21 cellular contexts compared by ENCODE assay signal in genomic region chr9:36298566-36298965, GRCh38. TPM values are rescaled to one million over a fixed set of nuclear protein-coding genes. Genes with fewer than 3 reads are reported as not detected.
DNase-seq lines count a peak whose midpoint lies in the region; ATAC-seq and TF ChIP-seq lines count a peak whose summit lies in the region.
"Had no signal": no experiment of that assay in that cellular context is flagged by ENCODE, and none has a peak within 500 bp of the region (broad histone marks: within the 10 kb centered on the region; RNA-seq: fewer than 3 reads in every experiment).

No MANE protein-coding gene starts in this region.

- peak; percentile 76; the same call in 2 of the 3 replicates for ATAC-seq in RWPE2 (ENCODE audit: low read depth)
- ATAC-seq: HepG2; left cardiac atrium; stimulated activated naive B cell treated with anti-CD40 and anti-IgM and Interleukin-4, amounts not matched to agents 10 μg/mL and 1 μg/mL and 100 μg/mL, for 72 hours had no signal

- H3F3A ChIP-seq in smooth muscle cell (ENCODE audit: low read depth): no peaks in the 10 kb centered on the region

- H3K36me3 Mint-ChIP-seq in H9 (ENCODE audit: insufficient read depth in 1 of 3, low read depth in 3 of 3): no peaks in the 10 kb centered on the region
- H3K36me3 Mint-ChIP-seq: brain, type B pancreatic cell had no signal

- H2BK12ac ChIP-seq in H9 (ENCODE audit: insufficient read length, low read depth, low read length): no peak overlapping the region

- no peak overlapping the region for H4K91ac ChIP-seq in H9 (ENCODE audit: insufficient read length, low read depth, low read length)

- no peak for TF ChIP-seq EP300 in esophagus muscularis mucosa (IDR thresholded peaks at IDR 0.05)

- no peaks in the 10 kb centered on the region for H3K23me2 ChIP-seq in H9 (ENCODE audit: insufficient read length, low read depth, low read length, poor library complexity, severe bottlenecking)

- TF ChIP-seq CTCF in H9 (conservative IDR thresholded peaks at IDR 0.05): no peak
- TF ChIP-seq CTCF in RWPE2 (IDR thresholded peaks at IDR 0.05; ENCODE audit: poor library complexity, severe bottlenecking): no peak
- no peak for TF ChIP-seq CTCF in fibroblast of pulmonary artery (IDR thresholded peaks at IDR 0.05; ENCODE audit: low read length, missing control alignments)
- TF ChIP-seq CTCF in smooth muscle cell (IDR thresholded peaks at IDR 0.05; ENCODE audit: borderline replicate concordance, insufficient read depth, poor library complexity, severe bottlenecking): no peak
- TF ChIP-seq CTCF in esophagus muscularis mucosa (IDR thresholded peaks at IDR 0.05): no peak

- H3K79me2 ChIP-seq in H9 (ENCODE audit: insufficient read depth, low read length) (no peaks in the 10 kb centered on the region), smooth muscle cell (ENCODE audit: low read depth) (no peaks in the 10 kb centered on the region)

- H4K5ac ChIP-seq in H9 (ENCODE audit: insufficient read length, low read depth, low read length): peak overlapping the region; percentile 42

- H2BK5ac ChIP-seq in H9 (ENCODE audit: insufficient read length, low read length): no peak overlapping the region

- H3K23ac ChIP-seq in H9 (ENCODE audit: insufficient read length, low read depth, low read length): no peak overlapping the region

- H3K4ac ChIP-seq in H9 (ENCODE audit: low read depth, low read length): no peak overlapping the region

- H2AK5ac ChIP-seq in H9 (ENCODE audit: insufficient read length, low read length): no peak overlapping the region

- H3K36me3 ChIP-seq in RWPE2 (ENCODE audit: low read depth) (no peaks in the 10 kb centered on the region), smooth muscle cell (ENCODE audit: low read depth) (no peaks in the 10 kb centered on the region), esophagus muscularis mucosa (no peaks in the 10 kb centered on the region)

- no peak overlapping the region for H3K4me3 ChIP-seq in RWPE2 (ENCODE audit: severe bottlenecking)
- H3K4me3 ChIP-seq in fibroblast of pulmonary artery (replicated peaks; ENCODE audit: low read depth, low read length): no peak overlapping the region
- no peak overlapping the region for H3K4me3 ChIP-seq in smooth muscle cell
- H3K4me3 ChIP-seq in esophagus muscularis mucosa: no peak overlapping the region

- H2BK15ac ChIP-seq in H9 (ENCODE audit: low read depth, low read length): no peak overlapping the region

- H3K4me1 ChIP-seq in H9 (ENCODE audit: insufficient read depth, low read length): no peaks in the 10 kb centered on the region
- H3K4me1 ChIP-seq in RWPE2 (ENCODE audit: insufficient read depth, poor library complexity, severe bottlenecking): peaks cover 3% of the 10 kb centered on the region
- H3K4me1 ChIP-seq in smooth muscle cell (ENCODE audit: low read depth): no peaks in the 10 kb centered on the region
- H3K4me1 ChIP-seq in esophagus muscularis mucosa: peaks cover 0 to 3% (median 0%) of the 10 kb centered on the region in 4 donors

- H2BK120ac ChIP-seq in H9 (ENCODE audit: low read depth, low read length, poor library complexity, severe bottlenecking): no peak overlapping the region

- H3K79me1 ChIP-seq in H9 (ENCODE audit: insufficient read depth, low read depth, low read length, poor library complexity, severe bottlenecking): no peaks in the 10 kb centered on the region

- no peak overlapping the region for H3K4me2 ChIP-seq in H9 (ENCODE audit: insufficient read depth, insufficient read length, low read length)
- peak overlapping the region; percentile 5 for H3K4me2 ChIP-seq in smooth muscle cell

- H3K18ac ChIP-seq in H9 (ENCODE audit: insufficient read length, low read depth, low read length): no peak overlapping the region

- H3K4me1 Mint-ChIP-seq in H9: peaks cover 6 to 9% of the 10 kb centered on the region in 2 experiments; a peak in 2 of 4 replicates
- H3K4me1 Mint-ChIP-seq: stimulated activated naive B cell treated with anti-CD40 and anti-IgM and Interleukin-4, amounts not matched to agents 10 μg/mL and 1 μg/mL and 100 μg/mL, for 72 hours had no signal

- H3K27me3 ChIP-seq in H9 (ENCODE audit: insufficient read depth, low read length) (no peaks in the 10 kb centered on the region), RWPE2 (ENCODE audit: insufficient read depth, poor library complexity, severe bottlenecking) (no peaks in the 10 kb centered on the region), smooth muscle cell (ENCODE audit: low read depth) (no peaks in the 10 kb centered on the region), esophagus muscularis mucosa (no peaks in the 10 kb centered on the region)

- H3T11ph ChIP-seq in H9 (ENCODE audit: low read length): no peak overlapping the region

- no peak overlapping the region for H2BK20ac ChIP-seq in H9 (ENCODE audit: low read depth, low read length, poor library complexity, severe bottlenecking)

- no peak overlapping the region for H3K27ac Mint-ChIP-seq in H9
- H3K27ac Mint-ChIP-seq: brain; stimulated activated naive B cell treated with anti-CD40 and anti-IgM and Interleukin-4, amounts not matched to agents 10 μg/mL and 1 μg/mL and 100 μg/mL, for 72 hours; type B pancreatic cell had no signal

- H3K9me3 ChIP-seq in H9 (ENCODE audit: control insufficient read depth, low read depth, low read length): no peaks in the 10 kb centered on the region
- H3K9me3 ChIP-seq in RWPE2 (ENCODE audit: severe bottlenecking): no peaks in the 10 kb centered on the region
- no peaks in the 10 kb centered on the region for H3K9me3 ChIP-seq in smooth muscle cell (replicated peaks; ENCODE audit: low read depth)
- H3K9me3 ChIP-seq in esophagus muscularis mucosa: no peaks in the 10 kb centered on the region

- no peak overlapping the region for H4K8ac ChIP-seq in H9 (replicated peaks; ENCODE audit: insufficient read length, low read depth, low read length)

- H4K20me1 ChIP-seq in H9 (ENCODE audit: control insufficient read depth, insufficient read depth, insufficient read length) (no peaks in the 10 kb centered on the region), smooth muscle cell (ENCODE audit: low read depth) (no peaks in the 10 kb centered on the region)

- H2AFZ ChIP-seq in H9 (ENCODE audit: low read length) (no peak overlapping the region), smooth muscle cell (ENCODE audit: low read depth) (no peak overlapping the region)

- intact Hi-C loops in esophagus muscularis mucosa (cut with DNase I): no loop called here

- no peaks in the 10 kb centered on the region for H3K9me3 Mint-ChIP-seq in H9
- H3K9me3 Mint-ChIP-seq: brain; stimulated activated naive B cell treated with anti-CD40 and anti-IgM and Interleukin-4, amounts not matched to agents 10 μg/mL and 1 μg/mL and 100 μg/mL, for 72 hours had no signal

- no peak for DNase-seq in H9
- DNase-seq in RWPE2 (ENCODE audit: low spot score): no peak
- peak; percentile 44 for DNase-seq in fibroblast of pulmonary artery (ENCODE audit: low read depth)
- no peak for DNase-seq in smooth muscle cell (lab: John Stamatoyannopoulos, UW; ENCODE audit: unreplicated experiment)
- no peak for DNase-seq in GM19240 (ENCODE audit: insufficient read length, low spot score)
- no peak for DNase-seq in activated CD4-positive, alpha-beta T cell treated with anti-CD3 and anti-CD28 coated beads for 48 hours
- DNase-seq in NCI-H446 treated with DMSO at 0.1 percent for 48 hours (lab: John Stamatoyannopoulos, UW): no peak
- DNase-seq in esophagus muscularis mucosa (ENCODE audit: extremely low spot score): no peak
- DNase-seq: activated CD8-positive, alpha-beta memory T cell treated with anti-CD3 and anti-CD28 coated beads, Interleukin-2, amount 50 U/mL, for 4 hours; hypothalamus; left cardiac atrium; NCI-H187; NK-92 treated with Interleukin-12 subunit alpha and Interleukin-12 subunit beta, amount 100 ng/mL, for 24 hours; retina; SHP77; stimulated activated CD4-positive, alpha-beta T cell treated with anti-CD3 and anti-CD28 coated beads, Interleukin-15, amount 100 ng/mL, for 24 hours; stimulated activated naive B cell treated with anti-CD40 and anti-IgM and Interleukin-4, amounts not matched to agents 10 μg/mL and 1 μg/mL and 100 μg/mL, for 72 hours; T-helper 9 cell had no signal

- H3K27ac ChIP-seq in H9 (ENCODE audit: insufficient read length, low read depth, low read length) (no peak overlapping the region), RWPE2 (ENCODE audit: poor library complexity, severe bottlenecking) (peak overlapping the region; percentile 56), smooth muscle cell (ENCODE audit: low read depth) (peak overlapping the region; percentile 7), esophagus muscularis mucosa (replicated peaks in 1 of 4) (no peak overlapping the region)

- no peak for TF ChIP-seq POLR2A in esophagus muscularis mucosa (IDR thresholded peaks at IDR 0.05; ENCODE audit: low read depth)

- H3K14ac ChIP-seq in H9 (ENCODE audit: insufficient read depth, low read length): no peak overlapping the region

- H3K4me3 Mint-ChIP-seq in H9: no peak overlapping the region
- H3K4me3 Mint-ChIP-seq: brain; stimulated activated naive B cell treated with anti-CD40 and anti-IgM and Interleukin-4, amounts not matched to agents 10 μg/mL and 1 μg/mL and 100 μg/mL, for 72 hours; type B pancreatic cell had no signal

- H3K9ac ChIP-seq in H9 (ENCODE audit: extremely low read depth, insufficient read length, low read length) (no peak overlapping the region), smooth muscle cell (ENCODE audit: low read depth) (no peak overlapping the region)

- WGBS in H9 (ENCODE audit: extremely low coverage, insufficient read length, low lambda C conversion rate): no CpG with 5 or more reads among the region's 3 CpGs
- WGBS in smooth muscle cell (ENCODE audit: low lambda C conversion rate): 53% methylated on average over 3 of the region's 3 CpGs
- WGBS in esophagus muscularis mucosa: 72% methylated on average over 3 of the region's 3 CpGs

- H3K56ac ChIP-seq in H9 (ENCODE audit: insufficient read length, low read depth, low read length): no peak overlapping the region

- no peaks in the 10 kb centered on the region for H3K27me3 Mint-ChIP-seq in H9 (ENCODE audit: low read depth)
- H3K27me3 Mint-ChIP-seq: brain, type B pancreatic cell had no signal

RNA-seq across cellular contexts. Expression of gene GNE, which starts 40.3 kb away (rescaled TPM):
- 6.1 and 6.3 TPM in 2 replicates for total RNA-seq in H9 (2021)
- total RNA-seq in smooth muscle cell: 20.8 and 28.0 TPM in 2 replicates
- polyA plus RNA-seq in smooth muscle cell: 7.0 and 7.8 TPM in 2 replicates
- 10 to 100 TPM; 25.3 to 35.6 (median 29.9) TPM for total RNA-seq in esophagus muscularis mucosa

Comparison
In these comparisons a context has a peak if more than half of its experiments do, and no peak if none do; other contexts are left out.
1. H3K27ac ChIP-seq: peak in RWPE2 (single experiment) and smooth muscle cell (single experiment); none in H9 (single experiment) and esophagus muscularis mucosa (0 of 4).